ENCODE assay signal across 2 cellular contexts in the genomic region with DNA sequence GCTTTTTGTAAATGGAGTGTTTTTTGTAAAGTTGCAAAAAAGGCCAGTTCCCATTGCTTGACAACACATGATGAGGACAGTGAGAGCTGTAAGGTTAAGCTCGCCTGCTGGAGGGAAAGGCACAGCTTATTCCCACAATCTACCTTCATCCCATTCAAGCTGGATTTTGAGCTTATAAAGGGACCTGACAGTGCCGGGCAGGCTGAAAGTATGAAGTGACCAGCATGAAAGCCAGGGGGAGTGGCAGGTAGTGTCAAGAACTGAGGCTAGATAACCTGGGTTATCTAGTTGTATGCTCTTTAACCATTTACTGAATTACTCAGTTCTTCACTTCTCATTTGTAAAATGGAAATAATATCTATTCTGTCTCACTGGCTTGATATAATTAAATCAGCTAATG.
TF ChIP-seq lines count a peak whose summit lies in the region.

No MANE protein-coding gene starts in this region.

TF ChIP-seq in liver, 16 proteins besides CTCF, POLR2A, EP300 and RAD21:
- TF ChIP-seq HNF4G (IDR thresholded peaks at IDR 0.05) = peak; percentile 96
- no peak for TF ChIP-seq FOXA2 (IDR thresholded peaks at IDR 0.05)
- TF ChIP-seq RXRA (IDR thresholded peaks at IDR 0.05) = peak in 1 of 2 donors; percentile 71
- TF ChIP-seq SP1 (IDR thresholded peaks at IDR 0.05) = peak; percentile 94
- peak in 1 of 2 donors; percentile 96 for TF ChIP-seq HNF4A (conservative IDR thresholded peaks at IDR 0.05)
- TF ChIP-seq, protein P1, sequence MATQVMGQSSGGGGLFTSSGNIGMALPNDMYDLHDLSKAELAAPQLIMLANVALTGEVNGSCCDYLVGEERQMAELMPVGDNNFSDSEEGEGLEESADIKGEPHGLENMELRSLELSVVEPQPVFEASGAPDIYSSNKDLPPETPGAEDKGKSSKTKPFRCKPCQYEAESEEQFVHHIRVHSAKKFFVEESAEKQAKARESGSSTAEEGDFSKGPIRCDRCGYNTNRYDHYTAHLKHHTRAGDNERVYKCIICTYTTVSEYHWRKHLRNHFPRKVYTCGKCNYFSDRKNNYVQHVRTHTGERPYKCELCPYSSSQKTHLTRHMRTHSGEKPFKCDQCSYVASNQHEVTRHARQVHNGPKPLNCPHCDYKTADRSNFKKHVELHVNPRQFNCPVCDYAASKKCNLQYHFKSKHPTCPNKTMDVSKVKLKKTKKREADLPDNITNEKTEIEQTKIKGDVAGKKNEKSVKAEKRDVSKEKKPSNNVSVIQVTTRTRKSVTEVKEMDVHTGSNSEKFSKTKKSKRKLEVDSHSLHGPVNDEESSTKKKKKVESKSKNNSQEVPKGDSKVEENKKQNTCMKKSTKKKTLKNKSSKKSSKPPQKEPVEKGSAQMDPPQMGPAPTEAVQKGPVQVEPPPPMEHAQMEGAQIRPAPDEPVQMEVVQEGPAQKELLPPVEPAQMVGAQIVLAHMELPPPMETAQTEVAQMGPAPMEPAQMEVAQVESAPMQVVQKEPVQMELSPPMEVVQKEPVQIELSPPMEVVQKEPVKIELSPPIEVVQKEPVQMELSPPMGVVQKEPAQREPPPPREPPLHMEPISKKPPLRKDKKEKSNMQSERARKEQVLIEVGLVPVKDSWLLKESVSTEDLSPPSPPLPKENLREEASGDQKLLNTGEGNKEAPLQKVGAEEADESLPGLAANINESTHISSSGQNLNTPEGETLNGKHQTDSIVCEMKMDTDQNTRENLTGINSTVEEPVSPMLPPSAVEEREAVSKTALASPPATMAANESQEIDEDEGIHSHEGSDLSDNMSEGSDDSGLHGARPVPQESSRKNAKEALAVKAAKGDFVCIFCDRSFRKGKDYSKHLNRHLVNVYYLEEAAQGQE (IDR thresholded peaks at IDR 0.05) = no peak
- TF ChIP-seq JUND (IDR thresholded peaks at IDR 0.05) = no peak
- TF ChIP-seq TAF1 (conservative IDR thresholded peaks at IDR 0.05) = peak; percentile 9

TF ChIP-seq in HepG2, 621 proteins besides CTCF, POLR2A, EP300 and RAD21 (continued from another document):
- TF ChIP-seq STAG1 (CRISPR knock-in tag; IDR thresholded peaks at IDR 0.05) (no peak), KLF16 (CRISPR knock-in tag; IDR thresholded peaks at IDR 0.05) (no peak), BRD4 (CRISPR knock-in tag; IDR thresholded peaks at IDR 0.05) (no peak), POGZ (CRISPR knock-in tag; IDR thresholded peaks at IDR 0.05) (no peak)
- TF ChIP-seq, protein P2, sequence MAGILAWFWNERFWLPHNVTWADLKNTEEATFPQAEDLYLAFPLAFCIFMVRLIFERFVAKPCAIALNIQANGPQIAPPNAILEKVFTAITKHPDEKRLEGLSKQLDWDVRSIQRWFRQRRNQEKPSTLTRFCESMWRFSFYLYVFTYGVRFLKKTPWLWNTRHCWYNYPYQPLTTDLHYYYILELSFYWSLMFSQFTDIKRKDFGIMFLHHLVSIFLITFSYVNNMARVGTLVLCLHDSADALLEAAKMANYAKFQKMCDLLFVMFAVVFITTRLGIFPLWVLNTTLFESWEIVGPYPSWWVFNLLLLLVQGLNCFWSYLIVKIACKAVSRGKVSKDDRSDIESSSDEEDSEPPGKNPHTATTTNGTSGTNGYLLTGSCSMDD (CRISPR knock-in tag; IDR thresholded peaks at IDR 0.05) = no peak
TF ChIP-seq in HepG2: peak in this region for 0.
